12 cellular contexts compared by ENCODE assay signal in the genomic region with DNA sequence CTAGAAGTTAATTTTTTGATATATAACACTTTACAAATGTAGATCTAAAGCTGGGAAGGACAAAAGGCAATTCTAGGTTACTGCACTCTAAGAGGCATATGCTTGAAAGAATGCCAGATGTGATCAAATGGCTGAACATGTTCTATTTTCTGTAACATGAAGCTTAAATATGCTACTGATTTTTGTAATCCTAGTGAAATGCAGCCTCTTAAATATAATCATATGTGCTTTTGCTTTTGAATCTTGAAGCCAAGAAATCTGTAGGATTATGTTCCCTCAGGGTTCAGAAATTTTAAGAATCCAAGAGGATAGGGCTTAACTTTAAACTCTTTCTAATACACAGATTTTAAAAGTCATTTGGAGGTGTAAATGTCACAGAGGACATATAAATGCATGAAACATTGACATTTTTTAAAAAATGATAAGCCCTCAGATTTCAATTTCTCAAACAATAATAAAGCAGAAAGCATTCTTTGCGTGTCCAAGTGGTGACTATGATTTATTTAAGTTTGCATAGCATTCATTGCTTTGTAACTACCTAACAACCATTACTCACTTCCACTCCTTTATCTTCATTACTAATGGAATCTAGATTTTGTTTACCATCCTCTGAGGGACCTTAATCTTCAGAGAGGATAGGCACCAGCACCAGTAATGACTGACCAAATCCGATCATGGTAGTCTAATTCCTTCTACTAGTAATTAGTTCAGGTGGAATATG.
DNase-seq lines count a peak whose midpoint lies in the region; ATAC-seq and TF ChIP-seq lines count a peak whose summit lies in the region.
"Had no signal": no experiment of that assay in that cellular context is flagged by ENCODE, and none has a peak within 500 bp of the region (broad histone marks: within the 10 kb centered on the region; RNA-seq: fewer than 3 reads in every experiment).

No MANE protein-coding gene starts in this region.

- ATAC-seq in GM21717 (IDR thresholded peaks at IDR 0.05; ENCODE audit: unreplicated experiment) (no peak), gastroesophageal sphincter (no peak)
- ATAC-seq in stimulated activated naive CD8-positive, alpha-beta T cell treated with anti-CD3 and anti-CD28 coated beads, Interleukin-15, Interleukin-2, amounts not matched to agents 100 U/mL and 50 U/mL, for 24 hours, result no peak

- H3K27me3 ChIP-seq in gastroesophageal sphincter, result no peaks in the 10 kb centered on the region
- H3K27me3 ChIP-seq: spleen had no signal

- no peaks in the 10 kb centered on the region for H3K9me3 Mint-ChIP-seq in osteocyte (ENCODE audit: unreplicated experiment)

- TF ChIP-seq CTCF in osteocyte (IDR thresholded peaks at IDR 0.05) (no peak), gastroesophageal sphincter (IDR thresholded peaks at IDR 0.05) (no peak)

- H3K9me3 ChIP-seq in gastroesophageal sphincter, result no peaks in the 10 kb centered on the region
- H3K9me3 ChIP-seq: spleen had no signal

- H3K27ac ChIP-seq in epithelial cell of prostate (peak overlapping the region; percentile 74), gastroesophageal sphincter (no peak overlapping the region)
- H3K27ac ChIP-seq: spleen had no signal

- H3K27me3 Mint-ChIP-seq in osteocyte (ENCODE audit: unreplicated experiment), result no peaks in the 10 kb centered on the region
- H3K27me3 Mint-ChIP-seq: memory B cell had no signal

- no peak overlapping the region for H3K4me3 Mint-ChIP-seq in osteocyte (ENCODE audit: unreplicated experiment)
- H3K4me3 Mint-ChIP-seq: memory B cell had no signal

- H3K4me1 ChIP-seq in gastroesophageal sphincter, result peaks cover 0 to 20% (median 8%) of the 10 kb centered on the region in 3 donors
- H3K4me1 ChIP-seq: spleen had no signal

- 34 to 47% methylated on average over 2 of the region's 2 CpGs for WGBS in gastroesophageal sphincter (ENCODE audit: low coverage in 1 of 2), 2 donors

- no peaks in the 10 kb centered on the region for H3K36me3 ChIP-seq in gastroesophageal sphincter
- H3K36me3 ChIP-seq: spleen had no signal

- TF ChIP-seq POLR2A in gastroesophageal sphincter (IDR thresholded peaks at IDR 0.05) (no peak), erythroblast (IDR thresholded peaks at IDR 0.05; ENCODE audit: low read length) (no peak)

- TF ChIP-seq EP300 in gastroesophageal sphincter (IDR thresholded peaks at IDR 0.05), result no peak

- peak overlapping the region; percentile 89 for H3K27ac Mint-ChIP-seq in osteocyte (ENCODE audit: unreplicated experiment)
- H3K27ac Mint-ChIP-seq: memory B cell had no signal

- H3K4me3 ChIP-seq in gastroesophageal sphincter, result no peak overlapping the region
- H3K4me3 ChIP-seq: spleen had no signal

- no peaks in the 10 kb centered on the region for H3K36me3 Mint-ChIP-seq in osteocyte (ENCODE audit: unreplicated experiment)
- H3K36me3 Mint-ChIP-seq: memory B cell had no signal

- peak; percentile 89 for DNase-seq in EH (ENCODE audit: low read depth)
- DNase-seq in NCI-H524 treated with DMSO at 0.1 percent for 48 hours (lab: John Stamatoyannopoulos, UW), result peak; percentile 50
- DNase-seq in epithelial cell of prostate (ENCODE audit: low read depth, low spot score), result no peak
- DNase-seq in osteocyte (ENCODE audit: extremely low spot score, unreplicated experiment), result no peak
- DNase-seq in erythroblast (lab: John Stamatoyannopoulos, UW), result no peak
- DNase-seq in stimulated activated naive CD8-positive, alpha-beta T cell treated with anti-CD3 and anti-CD28 coated beads, Interleukin-15, Interleukin-2, amounts not matched to agents 100 U/mL and 50 U/mL, for 24 hours, result no peak
- DNase-seq: foreskin melanocyte; spleen; stimulated activated CD8-positive, alpha-beta memory T cell treated with anti-CD3 and anti-CD28 coated beads, Interleukin-4, amount 100 ng/mL, for 48 hours had no signal

- H3K4me1 Mint-ChIP-seq in osteocyte (ENCODE audit: unreplicated experiment), result peaks cover 40% of the 10 kb centered on the region
- H3K4me1 Mint-ChIP-seq: memory B cell had no signal

Comparison
In these comparisons a context has a peak if more than half of its experiments do, and no peak if none do; other contexts are left out.
1. DNase-seq: peak in EH (single experiment) and NCI-H524 treated with DMSO at 0.1 percent for 48 hours (single experiment); none in epithelial cell of prostate (single experiment), osteocyte (single experiment), erythroblast (0 of 2) and stimulated activated naive CD8-positive, alpha-beta T cell treated with anti-CD3 and anti-CD28 coated beads, Interleukin-15, Interleukin-2, amounts not matched to agents 100 U/mL and 50 U/mL, for 24 hours (single experiment).